Comparison of ENCODE assay signal across 8 cellular contexts in genomic region chr11:76919467-76919866, GRCh38. TPM values are rescaled to one million over a fixed set of nuclear protein-coding genes. Genes with fewer than 3 reads are reported as not detected.
DNase-seq lines count a peak whose midpoint lies in the region; ATAC-seq and TF ChIP-seq lines count a peak whose summit lies in the region.
"Had no signal": no experiment of that assay in that cellular context is flagged by ENCODE, and none has a peak within 500 bp of the region (broad histone marks: within the 10 kb centered on the region; RNA-seq: fewer than 3 reads in every experiment).

No MANE protein-coding gene starts in this region.

- no peak overlapping the region for H3K27ac Mint-ChIP-seq in chondrocyte (ENCODE audit: unreplicated experiment)

- H3F3A ChIP-seq in GM23248 (ENCODE audit: insufficient read depth) = no peaks in the 10 kb centered on the region

- no peaks in the 10 kb centered on the region for H3K9me3 Mint-ChIP-seq in chondrocyte (ENCODE audit: low read depth)

- H3K4me3 Mint-ChIP-seq in chondrocyte (ENCODE audit: unreplicated experiment) = no peak overlapping the region

- H3K27ac ChIP-seq in GM23248 (no peak overlapping the region), RWPE2 (ENCODE audit: poor library complexity, severe bottlenecking) (no peak overlapping the region)
- H3K27ac ChIP-seq: BLaER1 treated with 17β-estradiol and CSF1 and Interleukin-3, amounts not matched to agents 10 nM and 100 nM had no signal

- no peaks in the 10 kb centered on the region for H3K9me3 ChIP-seq in GM23248 (ENCODE audit: low read depth)
- H3K9me3 ChIP-seq in RWPE2 (ENCODE audit: severe bottlenecking) = no peaks in the 10 kb centered on the region
- H3K9me3 ChIP-seq: BLaER1 treated with 17β-estradiol and CSF1 and Interleukin-3, amounts not matched to agents 10 nM and 100 nM had no signal

- WGBS in GM23248 (ENCODE audit: low coverage in 1 of 2, low lambda C conversion rate in 2 of 2, missing lambda C conversion rate in 2 of 2), 2 experiments = 0 to 2% methylated on average over 1 of the region's 1 CpG

- H3K79me2 ChIP-seq in GM23248 (ENCODE audit: insufficient read depth) = no peaks in the 10 kb centered on the region

- in situ Hi-C loops in GM23248 (cut with MboI) = loop anchor here (10.0 kb wide), 2 partner anchors 105 to 195 kb away; no protein-coding TSS in a partner anchor

- peaks cover 1% of the 10 kb centered on the region for H3K36me3 Mint-ChIP-seq in chondrocyte (ENCODE audit: low read depth)

- no peaks in the 10 kb centered on the region for H4K20me1 ChIP-seq in GM23248 (ENCODE audit: insufficient read depth)

- H3K4me3 ChIP-seq in GM23248 = no peak overlapping the region
- no peak overlapping the region for H3K4me3 ChIP-seq in RWPE2 (ENCODE audit: severe bottlenecking)
- H3K4me3 ChIP-seq: BLaER1 treated with 17β-estradiol and CSF1 and Interleukin-3, amounts not matched to agents 10 nM and 100 nM had no signal

- peaks cover 6% of the 10 kb centered on the region for H3K4me1 Mint-ChIP-seq in chondrocyte (ENCODE audit: low read depth)

- H3K27me3 ChIP-seq in GM23248 (replicated peaks; ENCODE audit: insufficient read depth) (no peaks in the 10 kb centered on the region), RWPE2 (ENCODE audit: insufficient read depth, poor library complexity, severe bottlenecking) (no peaks in the 10 kb centered on the region)
- H3K27me3 ChIP-seq: BLaER1 treated with 17β-estradiol and CSF1 and Interleukin-3, amounts not matched to agents 10 nM and 100 nM had no signal

- TF ChIP-seq CTCF in RWPE2 (IDR thresholded peaks at IDR 0.05; ENCODE audit: poor library complexity, severe bottlenecking) (peak; percentile 33), chondrocyte (IDR thresholded peaks at IDR 0.05) (peak; percentile 8)

- H3K27me3 Mint-ChIP-seq in chondrocyte (ENCODE audit: low read depth) = no peaks in the 10 kb centered on the region

- H3K9ac ChIP-seq in GM23248 = no peak overlapping the region
- H3K9ac ChIP-seq: BLaER1 treated with 17β-estradiol and CSF1 and Interleukin-3, amounts not matched to agents 10 nM and 100 nM had no signal

- ATAC-seq in RWPE2 (ENCODE audit: low read depth) = no peak

- DNase-seq in GM23248 (no peak), RWPE2 (ENCODE audit: low spot score) (no peak), chondrocyte (ENCODE audit: low spot score) (no peak), NCI-H1092 treated with DMSO at 0.1 percent for 48 hours (lab: John Stamatoyannopoulos, UW) (no peak), HK-2 (ENCODE audit: unreplicated experiment) (no peak), DMS53 (lab: John Stamatoyannopoulos, UW) (no peak), GM19240 (ENCODE audit: insufficient read length, low spot score) (no peak)

- H3K9me2 ChIP-seq in GM23248 (ENCODE audit: insufficient read depth) = no peaks in the 10 kb centered on the region

- no peaks in the 10 kb centered on the region for H3K36me3 ChIP-seq in GM23248 (ENCODE audit: low read depth)
- H3K36me3 ChIP-seq in RWPE2 (ENCODE audit: low read depth) = no peaks in the 10 kb centered on the region
- H3K36me3 ChIP-seq: BLaER1 treated with 17β-estradiol and CSF1 and Interleukin-3, amounts not matched to agents 10 nM and 100 nM had no signal

- H3K4me1 ChIP-seq in GM23248 (ENCODE audit: insufficient read depth) (peaks cover 11% of the 10 kb centered on the region; the same call in 1 of the 2 replicates), RWPE2 (ENCODE audit: insufficient read depth, poor library complexity, severe bottlenecking) (peaks cover 8% of the 10 kb centered on the region)

- no peak overlapping the region for H2AFZ ChIP-seq in GM23248

- H3K4me2 ChIP-seq in GM23248 (ENCODE audit: unreplicated experiment) = peak overlapping the region; percentile 58

RNA-seq across cellular contexts. Expression of gene ACER3, which starts 58.7 kb away (rescaled TPM):
- total RNA-seq in GM23248 (2014; rRNA removed; shearing (Covaris generic)) = 10.2 and 37.9 TPM in 2 replicates
- 9.1 and 12.0 TPM in 2 replicates for polyA plus RNA-seq in GM23248 (2016; fragmentation: Nextera tagmentation; extraction: Ambion mirVana)
- total RNA-seq in chondrocyte = 15.8 to 17.9 TPM (median 16.0 TPM) in 3 replicates
